8 cellular contexts compared by ENCODE assay signal in the genomic region with DNA sequence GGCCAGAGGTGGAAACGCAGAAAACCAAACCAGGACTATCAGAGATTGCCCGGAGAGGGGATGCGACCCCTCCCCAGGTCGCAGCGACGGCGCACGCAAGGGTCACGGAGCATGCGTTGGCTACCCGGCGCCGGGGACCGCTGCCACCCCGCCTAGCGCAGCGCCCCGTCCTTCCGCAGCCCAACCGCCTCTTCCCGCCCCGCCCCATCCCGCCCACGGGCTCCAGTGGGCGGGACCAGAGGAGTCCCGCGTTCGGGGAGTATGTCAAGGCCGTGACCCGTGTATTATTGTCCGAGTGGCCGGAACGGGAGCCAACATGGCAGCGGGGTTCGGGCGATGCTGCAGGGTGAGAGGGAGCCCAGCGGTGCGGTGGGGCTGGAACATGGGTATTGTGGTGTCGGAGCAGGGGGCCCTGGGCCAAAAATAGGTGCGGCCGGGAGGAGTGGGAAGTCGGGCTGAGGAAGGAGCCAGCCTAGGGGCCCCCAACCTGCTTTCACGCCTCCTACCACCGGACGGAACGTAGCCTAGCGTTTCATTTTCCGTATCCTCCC. TPM values are rescaled to one million over a fixed set of nuclear protein-coding genes. Genes with fewer than 3 reads are reported as not detected.
DNase-seq lines count a peak whose midpoint lies in the region; ATAC-seq and TF ChIP-seq lines count a peak whose summit lies in the region.

TSS of gene ACADM (plus strand) at position 238 of the 551 bp plus-strand sequence. CDS start at position 317, 79 bp downstream.

- H3K36me3 ChIP-seq in Peyer's patch: no peaks in the 10 kb centered on the region
- H3K36me3 ChIP-seq in esophagus squamous epithelium: no peaks in the 10 kb centered on the region

- H3K4me3 ChIP-seq in Peyer's patch (peak within 1 kb of the TSS; percentile 64 to 84 (median 79)), esophagus squamous epithelium (peak within 1 kb of the TSS; percentile 65 to 86 (median 80))

- TF ChIP-seq CTCF in Peyer's patch (IDR thresholded peaks at IDR 0.05) (no peak), esophagus squamous epithelium (IDR thresholded peaks at IDR 0.05) (no peak)

- intact Hi-C loops in esophagus squamous epithelium (cut with DNase I): no loop called here

- WGBS in esophagus squamous epithelium, 2 donors: 0 to 1% methylated on average over 11 to 16 of the region's 48 CpGs

- peaks cover 18 to 40% (median 37%) of the 10 kb centered on the region in 3 donors for H3K4me1 Mint-ChIP-seq in IgD-negative memory B cell
- H3K4me1 Mint-ChIP-seq in naive B cell: peaks cover 13 to 50% (median 43%) of the 10 kb centered on the region in 3 donors
- H3K4me1 Mint-ChIP-seq in stimulated activated memory B cell treated with anti-CD40 and anti-IgM and Interleukin-4, amounts not matched to agents 10 μg/mL and 1 μg/mL and 100 μg/mL, for 72 hours: peaks cover 40% of the 10 kb centered on the region

- DNase-seq in DMS53 treated with DMSO at 0.1 percent for 48 hours (lab: John Stamatoyannopoulos, UW; ENCODE audit: unreplicated experiment) (peak; percentile 89), Peyer's patch (peak; percentile 85 to 94 (median 93)), activated T-helper 1 cell treated with Interleukin-2 at 50 U/mL for 16 hours (ENCODE audit: low read depth) (peak; percentile 71), esophagus squamous epithelium (lab: John Stamatoyannopoulos, UW) (peak; percentile 58), naive B cell (peak; percentile 85)

- H3K27me3 Mint-ChIP-seq in IgD-negative memory B cell (no peaks in the 10 kb centered on the region), naive B cell (no peaks in the 10 kb centered on the region)
- no peaks in the 10 kb centered on the region for H3K27me3 Mint-ChIP-seq in stimulated activated memory B cell treated with anti-CD40 and anti-IgM and Interleukin-4, amounts not matched to agents 10 μg/mL and 1 μg/mL and 100 μg/mL, for 72 hours

- peak; percentile 73 to 80 for TF ChIP-seq POLR2A in Peyer's patch (IDR thresholded peaks at IDR 0.05)
- TF ChIP-seq POLR2A in esophagus squamous epithelium (IDR thresholded peaks at IDR 0.05): peak in 3 of 4 donors; percentile 22 to 89 (median 68)

- H3K4me3 Mint-ChIP-seq in IgD-negative memory B cell (peak within 1 kb of the TSS; percentile 99 to 100 (median 100)), naive B cell (peak within 1 kb of the TSS; percentile 96 to 100 (median 98))
- peak within 1 kb of the TSS; percentile 100 for H3K4me3 Mint-ChIP-seq in stimulated activated memory B cell treated with anti-CD40 and anti-IgM and Interleukin-4, amounts not matched to agents 10 μg/mL and 1 μg/mL and 100 μg/mL, for 72 hours

- peaks cover 0 to 10% (median 1%) of the 10 kb centered on the region in 4 donors for H3K4me1 ChIP-seq in Peyer's patch
- H3K4me1 ChIP-seq in esophagus squamous epithelium: peaks cover 7 to 49% (median 17%) of the 10 kb centered on the region in 3 donors

- H3K9me3 ChIP-seq in Peyer's patch (no peaks in the 10 kb centered on the region), esophagus squamous epithelium (no peaks in the 10 kb centered on the region)

- H3K36me3 Mint-ChIP-seq in IgD-negative memory B cell (no peaks in the 10 kb centered on the region), naive B cell (no peaks in the 10 kb centered on the region)
- peaks cover 5% of the 10 kb centered on the region for H3K36me3 Mint-ChIP-seq in stimulated activated memory B cell treated with anti-CD40 and anti-IgM and Interleukin-4, amounts not matched to agents 10 μg/mL and 1 μg/mL and 100 μg/mL, for 72 hours

- H3K27ac Mint-ChIP-seq in IgD-negative memory B cell (peak within 1 kb of the TSS; percentile 78 to 97 (median 96)), naive B cell (peak within 1 kb of the TSS; percentile 95 to 100 (median 98))
- H3K27ac Mint-ChIP-seq in stimulated activated memory B cell treated with anti-CD40 and anti-IgM and Interleukin-4, amounts not matched to agents 10 μg/mL and 1 μg/mL and 100 μg/mL, for 72 hours: peak within 1 kb of the TSS; percentile 94

- H3K27ac ChIP-seq in Peyer's patch (peak within 1 kb of the TSS; percentile 88 to 93 (median 92)), esophagus squamous epithelium (peak within 1 kb of the TSS; percentile 87 to 97 (median 94))

- no peaks in the 10 kb centered on the region for H3K27me3 ChIP-seq in Peyer's patch
- no peaks in the 10 kb centered on the region for H3K27me3 ChIP-seq in esophagus squamous epithelium

- H3K9me3 Mint-ChIP-seq in IgD-negative memory B cell (no peaks in the 10 kb centered on the region), naive B cell (no peaks in the 10 kb centered on the region)
- no peaks in the 10 kb centered on the region for H3K9me3 Mint-ChIP-seq in stimulated activated memory B cell treated with anti-CD40 and anti-IgM and Interleukin-4, amounts not matched to agents 10 μg/mL and 1 μg/mL and 100 μg/mL, for 72 hours

- ATAC-seq in GM21576 (IDR thresholded peaks at IDR 0.05; ENCODE audit: unreplicated experiment) (peak; percentile 89), naive B cell (ENCODE audit: low read depth in 2 of 2) (peak; percentile 89 to 90)
- peak; percentile 96 for ATAC-seq in stimulated activated memory B cell treated with anti-CD40 and anti-IgM and Interleukin-4, amounts not matched to agents 10 μg/mL and 1 μg/mL and 100 μg/mL, for 72 hours

RNA-seq across cellular contexts. Expression of gene ACADM, which starts in this region (rescaled TPM):
- polyA plus RNA-seq in IgD-negative memory B cell: 92.5 TPM
- total RNA-seq in Peyer's patch: 100 to 1,000 TPM in 2 of 4 donors, 10 to 100 TPM in 2; 59.4 to 191 (median 98.8) TPM
- 10 to 100 TPM; 45.9 to 71.5 (median 60.5) TPM for total RNA-seq in esophagus squamous epithelium
- polyA plus RNA-seq in naive B cell (ENCODE audit: low read depth in 6 of 6): 10 to 100 TPM; 58.5 to 89.4 (median 72.7) TPM

Comparison
In these comparisons a context has a peak if more than half of its experiments do, and no peak if none do; other contexts are left out.
1. Peak in every context shown above with its lines: DNase-seq, ATAC-seq, H3K4me3 ChIP-seq and H3K27ac ChIP-seq.